ENCODE assay signal across 14 cellular contexts in genomic region chr4:185576918-185577591, GRCh38. TPM values are rescaled to one million over a fixed set of nuclear protein-coding genes. Genes with fewer than 3 reads are reported as not detected.
DNase-seq lines count a peak whose midpoint lies in the region; ATAC-seq and TF ChIP-seq lines count a peak whose summit lies in the region.
"Had no signal": no experiment of that assay in that cellular context is flagged by ENCODE, and none has a peak within 500 bp of the region (broad histone marks: within the 10 kb centered on the region; RNA-seq: fewer than 3 reads in every experiment).

No MANE protein-coding gene starts in this region.

- H3K27ac ChIP-seq in SJCRH30 (peak overlapping the region; percentile 87), fibroblast of lung (ENCODE audit: insufficient read depth, low read length) (no peak overlapping the region), mesodermal cell (ENCODE audit: low read depth, low read length, severe bottlenecking) (peak overlapping the region; percentile 68), spleen (peak overlapping the region in 5 of 8 donors; percentile 12 to 62 (median 33))
- H3K27ac ChIP-seq: parathyroid adenoma had no signal

- H3K9me3 ChIP-seq in SJCRH30 (replicated peaks) = no peaks in the 10 kb centered on the region
- H3K9me3 ChIP-seq in fibroblast of lung (ENCODE audit: control insufficient read depth, insufficient read depth, low read depth, low read length) = no peaks in the 10 kb centered on the region
- peaks cover 3% of the 10 kb centered on the region for H3K9me3 ChIP-seq in mesodermal cell (ENCODE audit: control insufficient read depth, low read length)
- no peaks in the 10 kb centered on the region for H3K9me3 ChIP-seq in spleen
- H3K9me3 ChIP-seq: Caco-2 had no signal

- H3K27me3 ChIP-seq in SJCRH30 = no peaks in the 10 kb centered on the region
- no peaks in the 10 kb centered on the region for H3K27me3 ChIP-seq in fibroblast of lung (ENCODE audit: control insufficient read depth, insufficient read depth, low read length)
- no peaks in the 10 kb centered on the region for H3K27me3 ChIP-seq in spleen (replicated peaks in 1 of 7)

- no peak overlapping the region for H3K9ac ChIP-seq in fibroblast of lung (ENCODE audit: insufficient read depth, low read length)
- H3K9ac ChIP-seq: parathyroid adenoma had no signal

- WGBS in mesodermal cell (ENCODE audit: insufficient coverage in 2 of 2), 2 experiments = 92 to 100% methylated on average over 4 to 5 of the region's 7 CpGs
- WGBS in spleen, 5 donors = 77 to 87% (median 78%) methylated on average over 7 of the region's 7 CpGs

- intact Hi-C loops in spleen (cut with DNase I; ENCODE audit: low total_unique reads) = no loop called here

- no peaks in the 10 kb centered on the region for H3K79me2 ChIP-seq in fibroblast of lung (ENCODE audit: control insufficient read depth, insufficient read depth, low read length)
- H3K79me2 ChIP-seq: parathyroid adenoma had no signal

- TF ChIP-seq CTCF in fibroblast of lung (conservative IDR thresholded peaks at IDR 0.05 in 1 of 2, IDR thresholded peaks at IDR 0.05 in 1 of 2; ENCODE audit: low read depth in 1 of 2, low read length in 2 of 2) = no peak
- no peak for TF ChIP-seq CTCF in spleen (IDR thresholded peaks at IDR 0.05 in 8 of 11, conservative IDR thresholded peaks at IDR 0.05 in 3 of 11)

- H4K20me1 ChIP-seq in fibroblast of lung (ENCODE audit: control insufficient read depth, extremely low read depth, insufficient read depth, low read length) = no peaks in the 10 kb centered on the region

- TF ChIP-seq POLR2A in spleen (IDR thresholded peaks at IDR 0.05) = no peak

- H3K4me3 ChIP-seq in SJCRH30 (peak overlapping the region; percentile 20), fibroblast of lung (replicated peaks in 1 of 4; ENCODE audit: control extremely low read depth in 1 of 4, insufficient read depth in 1 of 4, low read depth in 3 of 4, low read length in 4 of 4) (no peak overlapping the region), mesodermal cell (ENCODE audit: extremely low read depth, insufficient read depth, low read length, poor library complexity, severe bottlenecking) (no peak overlapping the region), spleen (no peak overlapping the region)

- H3K4me1 ChIP-seq in SJCRH30 (peaks cover 51% of the 10 kb centered on the region), fibroblast of lung (ENCODE audit: control insufficient read depth, extremely low read depth, insufficient read depth, low read length) (peaks cover 5% of the 10 kb centered on the region), mesodermal cell (ENCODE audit: control insufficient read depth, insufficient read depth, low read length, poor library complexity, severe bottlenecking) (peaks cover 24% of the 10 kb centered on the region), spleen (peaks cover 0 to 6% (median 0%) of the 10 kb centered on the region in 6 donors)
- H3K4me1 ChIP-seq: Caco-2 had no signal

- no peaks in the 10 kb centered on the region for H3K36me3 ChIP-seq in SJCRH30
- H3K36me3 ChIP-seq in fibroblast of lung (ENCODE audit: control insufficient read depth, insufficient read depth, low read length) = no peaks in the 10 kb centered on the region
- H3K36me3 ChIP-seq in mesodermal cell (ENCODE audit: control insufficient read depth, insufficient read depth, low read length) = no peaks in the 10 kb centered on the region
- no peaks in the 10 kb centered on the region for H3K36me3 ChIP-seq in spleen

- peak; percentile 72 to 87 for DNase-seq in SJCRH30
- peak in 1 of 2 donors; percentile 84 for DNase-seq in fibroblast of lung (ENCODE audit: low read depth in 2 of 2)
- DNase-seq in spleen = no peak
- no peak for DNase-seq in mesenteric fat pad (ENCODE audit: low spot score)
- DNase-seq in activated naive CD4-positive, alpha-beta T cell (lab: John Stamatoyannopoulos, UW) = no peak
- no peak for DNase-seq in cerebellar nuclear complex (lab: John Stamatoyannopoulos, UW)
- DNase-seq: activated CD8-positive, alpha-beta memory T cell treated with anti-CD3 and anti-CD28 coated beads for 24 hours; Caco-2; mammary epithelial cell; NCI-H146; NCI-H446 treated with DMSO at 0.1 percent for 48 hours had no signal

- H3K4me2 ChIP-seq in fibroblast of lung (ENCODE audit: extremely low read depth, insufficient read depth, low read length) = no peak overlapping the region

- no peak for ATAC-seq in GM18907 (IDR thresholded peaks at IDR 0.05; ENCODE audit: unreplicated experiment)

- peak overlapping the region; percentile 75 for H2AFZ ChIP-seq in fibroblast of lung (ENCODE audit: low read length)
- H2AFZ ChIP-seq: parathyroid adenoma had no signal

RNA-seq across cellular contexts. Expression of gene PDLIM3, which starts 41.7 kb away (rescaled TPM):
- total RNA-seq in SJCRH30 (2014; rRNA removed; shearing (Covaris generic)) = 137 and 144 TPM in 2 replicates
- total RNA-seq in fibroblast of lung (20.8 and 50.3 TPM in 2 replicates), spleen (100 to 1,000 TPM in 1 of 7 donors, 10 to 100 TPM in 6; 30.0 to 107 (median 67.5) TPM), mesenteric fat pad (58.5 TPM)
- polyA plus RNA-seq in fibroblast of lung (8.7 and 14.2 TPM in 2 replicates), spleen (10 to 100 TPM; 28.0 to 43.9 (median 30.2) TPM)
- 5.5 and 9.6 TPM in 2 replicates for polyA plus RNA-seq in fibroblast of lung (2012)
- polyA minus RNA-seq in fibroblast of lung (ENCODE audit: low replicate concordance) = 0.86 and 30.1 TPM in 2 replicates
- polyA plus RNA-seq in mesodermal cell (2013, experiment 1 of 2) = 129 TPM
- polyA plus RNA-seq in mesodermal cell (2013, experiment 2 of 2) = 115 TPM

Comparison
In these comparisons a context has a peak if more than half of its experiments do, and no peak if none do; other contexts are left out.
1. DNase-seq: peak in SJCRH30 (2 of 2); none in spleen (single experiment), mesenteric fat pad (single experiment), activated naive CD4-positive, alpha-beta T cell (0 of 4) and cerebellar nuclear complex (0 of 2).